In the genomic region with DNA sequence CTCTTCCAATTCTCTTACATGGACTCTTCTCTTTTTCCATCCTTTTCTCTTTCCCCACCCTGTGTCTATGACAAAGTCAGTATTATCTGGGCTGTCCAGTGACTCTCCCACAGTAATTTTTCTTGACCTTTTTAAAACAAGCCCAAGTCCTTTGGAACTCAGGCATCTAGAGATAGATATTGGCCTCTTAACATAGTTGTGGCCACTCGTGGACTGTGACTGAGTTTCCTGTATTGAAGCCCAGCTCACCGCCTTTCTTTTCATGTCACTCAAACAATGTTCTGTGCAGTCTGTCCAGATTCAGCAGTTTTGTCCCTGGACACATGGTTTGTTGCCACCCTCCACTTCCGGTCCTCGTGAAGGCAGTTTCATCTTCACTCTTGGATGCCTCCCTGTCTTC, we compare ENCODE assay signal across 26 cellular contexts.
"Had no signal": no experiment of that assay in that cellular context is flagged by ENCODE, and none has a peak within 500 bp of the region (broad histone marks: within the 10 kb centered on the region; RNA-seq: fewer than 3 reads in every experiment).

No MANE protein-coding gene starts in this region.

- H3K27me3 Mint-ChIP-seq: dendritic cell treated with granulocyte-macrophage colony-stimulating factor and Interleukin-4, amounts not matched to agents 40 ng/mL and 50 ng/mL, for 4 days; effector memory CD8-positive, alpha-beta T cell had no signal

- H3K36me3 ChIP-seq: colonic mucosa, esophagus muscularis mucosa, gastrocnemius medialis, lower lobe of right lung had no signal

- FAIRE-seq: endometrium, endothelial cell of umbilical vein, kidney had no signal

- H3K4me3 Mint-ChIP-seq: dendritic cell treated with granulocyte-macrophage colony-stimulating factor and Interleukin-4, amounts not matched to agents 40 ng/mL and 50 ng/mL, for 4 days; effector memory CD8-positive, alpha-beta T cell; endodermal cell; immature natural killer cell; mesothelial cell of epicardium had no signal

- H3K79me2 ChIP-seq: hepatocyte had no signal

- DNase-seq: colonic mucosa; cortex of kidney; effector CD8-positive, alpha-beta T cell; effector memory CD8-positive, alpha-beta T cell; endodermal cell; foreskin keratinocyte; gastrocnemius medialis; glutamatergic neuron; head of caudate nucleus; hypothalamus; immature natural killer cell; islet precursor cell; kidney; kidney glomerular epithelial cell; left colon; left ventricle myocardium superior; lower lobe of right lung; mesenchymal stem cell; mucosa of descending colon had no signal

- H3K27me3 ChIP-seq: colonic mucosa, esophagus muscularis mucosa, foreskin keratinocyte, gastrocnemius medialis, hepatocyte had no signal

- H3K4me1 ChIP-seq: colonic mucosa, esophagus muscularis mucosa, foreskin keratinocyte, gastrocnemius medialis, lower lobe of right lung had no signal

- H3K4me1 Mint-ChIP-seq: endodermal cell, immature natural killer cell, mesothelial cell of epicardium had no signal

- H2AFZ ChIP-seq: hepatocyte had no signal

- H3K27ac Mint-ChIP-seq: dendritic cell treated with granulocyte-macrophage colony-stimulating factor and Interleukin-4, amounts not matched to agents 40 ng/mL and 50 ng/mL, for 4 days; effector memory CD8-positive, alpha-beta T cell; endodermal cell; immature natural killer cell; mesothelial cell of epicardium had no signal

- H3K27ac ChIP-seq: colonic mucosa, esophagus muscularis mucosa, foreskin keratinocyte, gastrocnemius medialis, hepatocyte, lower lobe of right lung had no signal

- H3K4me3 ChIP-seq: colonic mucosa, esophagus muscularis mucosa, gastrocnemius medialis, hepatocyte, lower lobe of right lung, mucosa of descending colon had no signal

- H3K9me3 Mint-ChIP-seq: dendritic cell treated with granulocyte-macrophage colony-stimulating factor and Interleukin-4, amounts not matched to agents 40 ng/mL and 50 ng/mL, for 4 days; endodermal cell; mesothelial cell of epicardium had no signal

- H3K4me2 ChIP-seq: hepatocyte had no signal

- H3K9me3 ChIP-seq: colonic mucosa, esophagus muscularis mucosa, gastrocnemius medialis, lower lobe of right lung, mucosa of descending colon had no signal

- ATAC-seq: effector memory CD8-positive, alpha-beta T cell; foreskin keratinocyte; gastrocnemius medialis; left colon; left lobe of liver; left ventricle myocardium superior; lower lobe of right lung; mucosa of descending colon had no signal

- H3K36me3 Mint-ChIP-seq: immature natural killer cell, mesothelial cell of epicardium had no signal
